ENCODE assay signal across 2 cellular contexts in the genomic region with DNA sequence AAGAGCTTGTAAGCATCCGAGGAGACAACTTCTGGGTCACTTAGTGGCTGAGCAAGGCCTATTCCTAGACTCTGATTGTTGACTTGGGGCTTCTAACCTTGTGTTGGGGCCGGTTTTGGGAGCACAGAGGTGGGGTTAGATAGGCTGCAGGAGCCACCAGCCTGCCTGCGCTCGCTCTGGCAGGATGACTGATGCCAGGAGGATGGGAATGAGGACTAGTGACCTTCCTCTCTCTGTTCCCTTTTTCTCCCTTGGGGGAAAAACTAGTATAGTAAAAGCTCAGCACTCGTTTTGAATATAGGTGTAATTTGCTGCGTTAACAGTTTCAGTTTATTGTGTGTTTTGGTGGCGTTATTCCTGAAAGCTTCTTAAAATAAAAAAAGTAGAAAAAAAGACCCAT.
A peak's percentile ranks its signal among the peaks of the same experiment; 100 is the strongest.
TF ChIP-seq lines count a peak whose summit lies in the region.

No MANE protein-coding gene starts in this region.

TF ChIP-seq in HEK293, 187 proteins besides CTCF, POLR2A, EP300 and RAD21:
- no peak for TF ChIP-seq ZNF138 (tag by site-specific recombination; IDR thresholded peaks at IDR 0.05; ENCODE audit: borderline replicate concordance)
- peak; percentile 54 for TF ChIP-seq ZBTB17 (tag by site-specific recombination; IDR thresholded peaks at IDR 0.05)

TF ChIP-seq in GM12878, 131 proteins besides CTCF, POLR2A, EP300 and RAD21:
- TF ChIP-seq RUNX3 (IDR thresholded peaks at IDR 0.05; ENCODE audit: low read length) (no peak), ZNF207 (IDR thresholded peaks at IDR 0.05; ENCODE audit: borderline replicate concordance) (no peak), DPF2 (IDR thresholded peaks at IDR 0.05) (no peak), HDGF (IDR thresholded peaks at IDR 0.05) (no peak), FOS (IDR thresholded peaks at IDR 0.05; ENCODE audit: borderline replicate concordance, extremely low read depth, insufficient read length) (no peak), PAX5 (IDR thresholded peaks at IDR 0.05; ENCODE audit: borderline replicate concordance, low read depth, low read length) (no peak), RBBP5 (conservative IDR thresholded peaks at IDR 0.05) (no peak), MEF2A (IDR thresholded peaks at IDR 0.05; ENCODE audit: insufficient read depth, low read depth, low read length) (no peak), TCF3 (IDR thresholded peaks at IDR 0.05; ENCODE audit: borderline replicate concordance, insufficient read depth, low read depth, low read length) (no peak), IKZF2 (IDR thresholded peaks at IDR 0.05) (peak; percentile 63 to 77; a peak in 2 of 4 replicates), RB1 (IDR thresholded peaks at IDR 0.05; ENCODE audit: borderline replicate concordance) (no peak), IKZF1 (conservative IDR thresholded peaks at IDR 0.05) (peak; percentile 68), IRF4 (IDR thresholded peaks at IDR 0.05; ENCODE audit: low read depth, low read length) (no peak), MEF2B (IDR thresholded peaks at IDR 0.05; ENCODE audit: partially characterized antibody, poor library complexity, severe bottlenecking) (no peak), SMAD1 (IDR thresholded peaks at IDR 0.05; ENCODE audit: low read depth, partially characterized antibody) (no peak), SPI1 (IDR thresholded peaks at IDR 0.05; ENCODE audit: borderline replicate concordance, insufficient read depth, low read depth, low read length) (peak; percentile 51; the same call in 1 of the 2 replicates), PAX8 (IDR thresholded peaks at IDR 0.05) (no peak), BCL11A (IDR thresholded peaks at IDR 0.05; ENCODE audit: low read depth, low read length) (no peak), ETV6 (conservative IDR thresholded peaks at IDR 0.05 in 1 of 2, IDR thresholded peaks at IDR 0.05 in 1 of 2; ENCODE audit: borderline replicate concordance in 1 of 2, low read depth in 1 of 2) (no peak), SMAD5 (IDR thresholded peaks at IDR 0.05; ENCODE audit: low read depth) (no peak), WRNIP1 (IDR thresholded peaks at IDR 0.05; ENCODE audit: borderline replicate concordance, low read depth, low read length) (no peak), BACH1 (IDR thresholded peaks at IDR 0.05; ENCODE audit: borderline replicate concordance) (no peak), MTA2 (IDR thresholded peaks at IDR 0.05; ENCODE audit: low read depth) (peak; percentile 46; the same call in 1 of the 2 replicates), POU2F2 (IDR thresholded peaks at IDR 0.05; ENCODE audit: borderline replicate concordance, low read depth, low read length) (no peak), BHLHE40 (IDR thresholded peaks at IDR 0.05; ENCODE audit: borderline replicate concordance in 1 of 2, low read depth in 2 of 2, low read length in 1 of 2) (no peak), YY1 (IDR thresholded peaks at IDR 0.05; ENCODE audit: low read depth, low read length) (no peak), POLR2AphosphoS5 (IDR thresholded peaks at IDR 0.05; ENCODE audit: low read length) (no peak), EED (IDR thresholded peaks at IDR 0.05; ENCODE audit: low read depth) (peak; percentile 42; the same call in 1 of the 2 replicates), SKIL (IDR thresholded peaks at IDR 0.05; ENCODE audit: low read depth, poor library complexity, severe bottlenecking) (no peak), GABPA (IDR thresholded peaks at IDR 0.05; ENCODE audit: low read depth) (no peak)
- TF ChIP-seq, protein P1, sequence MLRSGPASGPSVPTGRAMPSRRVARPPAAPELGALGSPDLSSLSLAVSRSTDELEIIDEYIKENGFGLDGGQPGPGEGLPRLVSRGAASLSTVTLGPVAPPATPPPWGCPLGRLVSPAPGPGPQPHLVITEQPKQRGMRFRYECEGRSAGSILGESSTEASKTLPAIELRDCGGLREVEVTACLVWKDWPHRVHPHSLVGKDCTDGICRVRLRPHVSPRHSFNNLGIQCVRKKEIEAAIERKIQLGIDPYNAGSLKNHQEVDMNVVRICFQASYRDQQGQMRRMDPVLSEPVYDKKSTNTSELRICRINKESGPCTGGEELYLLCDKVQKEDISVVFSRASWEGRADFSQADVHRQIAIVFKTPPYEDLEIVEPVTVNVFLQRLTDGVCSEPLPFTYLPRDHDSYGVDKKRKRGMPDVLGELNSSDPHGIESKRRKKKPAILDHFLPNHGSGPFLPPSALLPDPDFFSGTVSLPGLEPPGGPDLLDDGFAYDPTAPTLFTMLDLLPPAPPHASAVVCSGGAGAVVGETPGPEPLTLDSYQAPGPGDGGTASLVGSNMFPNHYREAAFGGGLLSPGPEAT (IDR thresholded peaks at IDR 0.05; ENCODE audit: low read depth) = peak; percentile 50; the same call in 1 of the 2 replicates
- TF ChIP-seq, protein P2, sequence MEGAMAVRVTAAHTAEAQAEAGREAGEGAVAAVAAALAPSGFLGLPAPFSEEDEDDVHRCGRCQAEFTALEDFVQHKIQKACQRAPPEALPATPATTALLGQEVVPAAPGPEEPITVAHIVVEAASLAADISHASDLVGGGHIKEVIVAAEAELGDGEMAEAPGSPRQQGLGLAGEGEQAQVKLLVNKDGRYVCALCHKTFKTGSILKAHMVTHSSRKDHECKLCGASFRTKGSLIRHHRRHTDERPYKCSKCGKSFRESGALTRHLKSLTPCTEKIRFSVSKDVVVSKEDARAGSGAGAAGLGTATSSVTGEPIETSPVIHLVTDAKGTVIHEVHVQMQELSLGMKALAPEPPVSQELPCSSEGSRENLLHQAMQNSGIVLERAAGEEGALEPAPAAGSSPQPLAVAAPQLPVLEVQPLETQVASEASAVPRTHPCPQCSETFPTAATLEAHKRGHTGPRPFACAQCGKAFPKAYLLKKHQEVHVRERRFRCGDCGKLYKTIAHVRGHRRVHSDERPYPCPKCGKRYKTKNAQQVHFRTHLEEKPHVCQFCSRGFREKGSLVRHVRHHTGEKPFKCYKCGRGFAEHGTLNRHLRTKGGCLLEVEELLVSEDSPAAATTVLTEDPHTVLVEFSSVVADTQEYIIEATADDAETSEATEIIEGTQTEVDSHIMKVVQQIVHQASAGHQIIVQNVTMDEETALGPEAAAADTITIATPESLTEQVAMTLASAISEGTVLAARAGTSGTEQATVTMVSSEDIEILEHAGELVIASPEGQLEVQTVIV (IDR thresholded peaks at IDR 0.05; ENCODE audit: borderline replicate concordance, partially characterized antibody) = no peak
